In the genomic region with DNA sequence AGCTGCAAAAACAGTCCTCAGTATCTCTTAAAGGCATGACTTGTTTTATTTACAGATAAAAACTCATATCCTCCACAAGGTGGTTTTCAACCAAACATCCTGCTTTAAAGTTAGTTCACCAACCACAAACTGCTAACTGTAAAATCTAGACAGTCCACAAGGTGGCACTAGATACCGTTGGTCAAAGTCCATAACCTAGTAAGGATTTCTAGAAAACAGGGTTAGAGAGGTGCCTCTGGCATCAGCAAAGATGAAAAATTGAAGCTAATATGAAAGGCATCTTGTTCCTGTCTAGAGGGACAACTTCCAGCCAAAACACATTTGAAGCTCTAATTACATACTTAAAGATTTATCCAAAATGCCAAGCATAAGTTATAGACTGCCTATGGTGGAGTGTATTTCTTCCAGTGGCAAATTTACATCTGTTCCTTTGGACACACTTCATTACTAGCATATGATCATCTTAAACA, we compare ENCODE assay signal across 8 cellular contexts. TPM values are rescaled to one million over a fixed set of nuclear protein-coding genes. Genes with fewer than 3 reads are reported as not detected.
DNase-seq lines count a peak whose midpoint lies in the region; ATAC-seq and TF ChIP-seq lines count a peak whose summit lies in the region.

No MANE protein-coding gene starts in this region.

- no peak overlapping the region for H3K4me3 Mint-ChIP-seq in brain

- H3K27me3 Mint-ChIP-seq in brain: peaks cover 2% of the 10 kb centered on the region

- peak; percentile 48 for DNase-seq in AG09319 (ENCODE audit: extremely low read depth, low read depth)
- peak; percentile 75 for DNase-seq in NCI-H128 (lab: John Stamatoyannopoulos, UW; ENCODE audit: unreplicated experiment)
- DNase-seq in inferior parietal cortex (ENCODE audit: extremely low spot score): peak; percentile 92
- DNase-seq in stimulated activated CD4-positive, alpha-beta T cell treated with anti-CD3 and anti-CD28 coated beads, TNF-alpha, amount 100 ng/mL, for 24 hours (ENCODE audit: low read depth in 3 of 3): peak in 2 of 3 experiments; percentile 31 to 62

- peaks cover 0 to 4% (median 2%) of the 10 kb centered on the region in 5 experiments for H3K9me3 Mint-ChIP-seq in brain

- peaks cover 3% of the 10 kb centered on the region for H3K36me3 Mint-ChIP-seq in brain

- TF ChIP-seq CTCF in AG09319 (IDR thresholded peaks at IDR 0.05; ENCODE audit: low read depth, low read length) (peak; percentile 79), brain (conservative IDR thresholded peaks at IDR 0.05) (peak; percentile 90)

- H3K27ac Mint-ChIP-seq in brain: peak overlapping the region; percentile 37 to 93 (median 72)

- peaks cover 55% of the 10 kb centered on the region for H3K4me1 Mint-ChIP-seq in brain

- ATAC-seq in GM18502 (IDR thresholded peaks at IDR 0.05; ENCODE audit: poor library complexity, unreplicated experiment): peak; percentile 77
- peak; percentile 48 for ATAC-seq in HG02870 (IDR thresholded peaks at IDR 0.05; ENCODE audit: unreplicated experiment)
- ATAC-seq in SK-N-SH treated with all-trans-retinoic acid at 6 μM for 48 hours: peak; percentile 95

TF ChIP-seq in SK-N-SH treated with all-trans-retinoic acid at 6 μM for 48 hours, 23 proteins besides CTCF, POLR2A, EP300 and RAD21:
- TF ChIP-seq ZNF70 (CRISPR knock-in tag; IDR thresholded peaks at IDR 0.05) (no peak), CSDC2 (CRISPR knock-in tag; IDR thresholded peaks at IDR 0.05) (no peak)

RNA-seq across cellular contexts. Expression of gene ZMAT3, which starts 56.0 kb away (rescaled TPM):
- polyA plus RNA-seq in brain (ENCODE audit: insufficient read depth, low read depth, low replicate concordance): 5.3 TPM

Comparison
In these comparisons a context has a peak if more than half of its experiments do, and no peak if none do; other contexts are left out.
1. Peak in every context shown above with its lines: DNase-seq and ATAC-seq.